Comparison of ENCODE assay signal across 1 cellular context in the genomic region with DNA sequence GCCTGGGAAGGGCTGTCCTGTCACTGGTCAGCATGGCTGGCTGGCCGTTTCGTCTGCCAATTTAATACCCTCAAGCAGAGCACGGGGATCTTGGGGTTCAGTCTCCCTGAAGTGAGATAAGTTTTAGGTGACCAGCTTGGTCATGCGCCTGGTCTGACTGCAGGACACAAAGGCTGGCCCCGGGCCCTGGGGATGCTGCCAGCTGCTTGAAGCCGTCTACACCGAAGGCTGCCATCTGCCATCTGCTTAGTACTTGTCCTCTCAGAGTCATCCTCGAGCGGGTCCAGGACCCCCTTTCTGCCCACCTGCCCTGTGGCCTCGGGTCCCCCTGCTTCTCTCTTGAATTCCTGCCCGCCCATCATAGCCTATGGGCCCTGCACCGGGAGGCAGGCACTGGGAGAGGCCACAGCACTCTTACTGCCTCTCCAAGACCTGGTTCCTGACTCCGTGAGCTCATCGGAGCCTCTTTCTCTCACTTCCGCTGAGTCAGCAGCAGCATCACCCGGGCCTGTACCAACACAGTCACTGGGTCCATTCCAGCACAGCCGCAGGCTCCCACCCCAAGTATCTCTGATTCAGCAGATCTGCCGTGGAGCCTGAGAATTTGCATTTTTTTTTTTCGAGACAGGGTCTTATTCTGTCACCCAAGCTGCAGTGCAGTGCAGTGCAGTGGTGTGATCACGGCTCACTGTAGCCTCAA.
TF ChIP-seq lines count a peak whose summit lies in the region.

No MANE protein-coding gene starts in this region.

TF ChIP-seq in GM23338, 12 proteins besides CTCF, POLR2A, EP300 and RAD21 (continued from another document):
- TF ChIP-seq, protein P1, sequence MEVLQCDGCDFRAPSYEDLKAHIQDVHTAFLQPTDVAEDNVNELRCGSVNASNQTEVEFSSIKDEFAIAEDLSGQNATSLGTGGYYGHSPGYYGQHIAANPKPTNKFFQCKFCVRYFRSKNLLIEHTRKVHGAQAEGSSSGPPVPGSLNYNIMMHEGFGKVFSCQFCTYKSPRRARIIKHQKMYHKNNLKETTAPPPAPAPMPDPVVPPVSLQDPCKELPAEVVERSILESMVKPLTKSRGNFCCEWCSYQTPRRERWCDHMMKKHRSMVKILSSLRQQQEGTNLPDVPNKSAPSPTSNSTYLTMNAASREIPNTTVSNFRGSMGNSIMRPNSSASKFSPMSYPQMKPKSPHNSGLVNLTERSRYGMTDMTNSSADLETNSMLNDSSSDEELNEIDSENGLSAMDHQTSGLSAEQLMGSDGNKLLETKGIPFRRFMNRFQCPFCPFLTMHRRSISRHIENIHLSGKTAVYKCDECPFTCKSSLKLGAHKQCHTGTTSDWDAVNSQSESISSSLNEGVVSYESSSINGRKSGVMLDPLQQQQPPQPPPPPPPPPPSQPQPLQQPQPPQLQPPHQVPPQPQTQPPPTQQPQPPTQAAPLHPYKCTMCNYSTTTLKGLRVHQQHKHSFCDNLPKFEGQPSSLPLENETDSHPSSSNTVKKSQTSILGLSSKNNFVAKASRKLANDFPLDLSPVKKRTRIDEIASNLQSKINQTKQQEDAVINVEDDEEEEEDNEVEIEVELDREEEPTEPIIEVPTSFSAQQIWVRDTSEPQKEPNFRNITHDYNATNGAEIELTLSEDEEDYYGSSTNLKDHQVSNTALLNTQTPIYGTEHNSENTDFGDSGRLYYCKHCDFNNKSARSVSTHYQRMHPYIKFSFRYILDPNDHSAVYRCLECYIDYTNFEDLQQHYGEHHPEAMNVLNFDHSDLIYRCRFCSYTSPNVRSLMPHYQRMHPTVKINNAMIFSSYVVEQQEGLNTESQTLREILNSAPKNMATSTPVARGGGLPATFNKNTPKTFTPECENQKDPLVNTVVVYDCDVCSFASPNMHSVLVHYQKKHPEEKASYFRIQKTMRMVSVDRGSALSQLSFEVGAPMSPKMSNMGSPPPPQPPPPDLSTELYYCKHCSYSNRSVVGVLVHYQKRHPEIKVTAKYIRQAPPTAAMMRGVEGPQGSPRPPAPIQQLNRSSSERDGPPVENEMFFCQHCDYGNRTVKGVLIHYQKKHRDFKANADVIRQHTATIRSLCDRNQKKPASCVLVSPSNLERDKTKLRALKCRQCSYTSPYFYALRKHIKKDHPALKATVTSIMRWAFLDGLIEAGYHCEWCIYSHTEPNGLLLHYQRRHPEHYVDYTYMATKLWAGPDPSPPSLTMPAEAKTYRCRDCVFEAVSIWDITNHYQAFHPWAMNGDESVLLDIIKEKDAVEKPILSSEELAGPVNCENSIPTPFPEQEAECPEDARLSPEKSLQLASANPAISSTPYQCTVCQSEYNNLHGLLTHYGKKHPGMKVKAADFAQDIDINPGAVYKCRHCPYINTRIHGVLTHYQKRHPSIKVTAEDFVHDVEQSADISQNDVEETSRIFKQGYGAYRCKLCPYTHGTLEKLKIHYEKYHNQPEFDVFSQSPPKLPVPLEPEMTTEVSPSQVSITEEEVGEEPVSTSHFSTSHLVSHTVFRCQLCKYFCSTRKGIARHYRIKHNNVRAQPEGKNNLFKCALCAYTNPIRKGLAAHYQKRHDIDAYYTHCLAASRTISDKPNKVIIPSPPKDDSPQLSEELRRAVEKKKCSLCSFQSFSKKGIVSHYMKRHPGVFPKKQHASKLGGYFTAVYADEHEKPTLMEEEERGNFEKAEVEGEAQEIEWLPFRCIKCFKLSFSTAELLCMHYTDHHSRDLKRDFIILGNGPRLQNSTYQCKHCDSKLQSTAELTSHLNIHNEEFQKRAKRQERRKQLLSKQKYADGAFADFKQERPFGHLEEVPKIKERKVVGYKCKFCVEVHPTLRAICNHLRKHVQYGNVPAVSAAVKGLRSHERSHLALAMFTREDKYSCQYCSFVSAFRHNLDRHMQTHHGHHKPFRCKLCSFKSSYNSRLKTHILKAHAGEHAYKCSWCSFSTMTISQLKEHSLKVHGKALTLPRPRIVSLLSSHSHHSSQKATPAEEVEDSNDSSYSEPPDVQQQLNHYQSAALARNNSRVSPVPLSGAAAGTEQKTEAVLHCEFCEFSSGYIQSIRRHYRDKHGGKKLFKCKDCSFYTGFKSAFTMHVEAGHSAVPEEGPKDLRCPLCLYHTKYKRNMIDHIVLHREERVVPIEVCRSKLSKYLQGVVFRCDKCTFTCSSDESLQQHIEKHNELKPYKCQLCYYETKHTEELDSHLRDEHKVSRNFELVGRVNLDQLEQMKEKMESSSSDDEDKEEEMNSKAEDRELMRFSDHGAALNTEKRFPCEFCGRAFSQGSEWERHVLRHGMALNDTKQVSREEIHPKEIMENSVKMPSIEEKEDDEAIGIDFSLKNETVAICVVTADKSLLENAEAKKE (CRISPR knock-in tag; IDR thresholded peaks at IDR 0.05), result no peak
- TF ChIP-seq NANOG (IDR thresholded peaks at IDR 0.05; ENCODE audit: borderline replicate concordance) (no peak), CREB1 (CRISPR knock-in tag; IDR thresholded peaks at IDR 0.05; ENCODE audit: low read depth) (no peak), EZH2phosphoT487 (IDR thresholded peaks at IDR 0.05; ENCODE audit: unreplicated experiment) (no peak), POLR2AphosphoS5 (IDR thresholded peaks at IDR 0.05; ENCODE audit: low read depth) (no peak)
- TF ChIP-seq, protein P2, sequence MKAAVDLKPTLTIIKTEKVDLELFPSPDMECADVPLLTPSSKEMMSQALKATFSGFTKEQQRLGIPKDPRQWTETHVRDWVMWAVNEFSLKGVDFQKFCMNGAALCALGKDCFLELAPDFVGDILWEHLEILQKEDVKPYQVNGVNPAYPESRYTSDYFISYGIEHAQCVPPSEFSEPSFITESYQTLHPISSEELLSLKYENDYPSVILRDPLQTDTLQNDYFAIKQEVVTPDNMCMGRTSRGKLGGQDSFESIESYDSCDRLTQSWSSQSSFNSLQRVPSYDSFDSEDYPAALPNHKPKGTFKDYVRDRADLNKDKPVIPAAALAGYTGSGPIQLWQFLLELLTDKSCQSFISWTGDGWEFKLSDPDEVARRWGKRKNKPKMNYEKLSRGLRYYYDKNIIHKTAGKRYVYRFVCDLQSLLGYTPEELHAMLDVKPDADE (IDR thresholded peaks at IDR 0.05), result no peak
